Comparison of ENCODE assay signal across 24 cellular contexts in genomic region chr15:66290518-66290917, GRCh38. TPM values are rescaled to one million over a fixed set of nuclear protein-coding genes. Genes with fewer than 3 reads are reported as not detected.
A peak's percentile ranks its signal among the peaks of the same experiment; 100 is the strongest.
DNase-seq lines count a peak whose midpoint lies in the region; ATAC-seq and TF ChIP-seq lines count a peak whose summit lies in the region.
"Had no signal": no experiment of that assay in that cellular context is flagged by ENCODE, and none has a peak within 500 bp of the region (broad histone marks: within the 10 kb centered on the region; RNA-seq: fewer than 3 reads in every experiment).

No MANE protein-coding gene starts in this region.

- no peak overlapping the region for H3K27ac ChIP-seq in CD4-positive, alpha-beta T cell (ENCODE audit: low read depth, low read length)
- peak overlapping the region; percentile 95 for H3K27ac ChIP-seq in VCaP
- H3K27ac ChIP-seq: A549, foreskin keratinocyte, heart right ventricle, suprapubic skin had no signal

- H3K9me3 Mint-ChIP-seq in activated CD4-positive, alpha-beta T cell treated with anti-CD3 and anti-CD28 coated beads for 36 hours (ENCODE audit: low read depth): no peaks in the 10 kb centered on the region
- H3K9me3 Mint-ChIP-seq in CD4-positive, alpha-beta T cell: no peaks in the 10 kb centered on the region
- H3K9me3 Mint-ChIP-seq: T-helper 1 cell treated with Interleukin-12 subunit alpha and Interleukin-12 subunit beta and Interleukin-4 antibody, amounts not matched to agents 30 μg/mL and 1 μg/mL, for 36 hours had no signal

- peak overlapping the region; percentile 6 for H3K27ac Mint-ChIP-seq in activated CD4-positive, alpha-beta T cell treated with anti-CD3 and anti-CD28 coated beads for 36 hours
- peak overlapping the region; percentile 97 for H3K27ac Mint-ChIP-seq in CD4-positive, alpha-beta T cell
- H3K27ac Mint-ChIP-seq: B cell; T-helper 1 cell treated with Interleukin-12 subunit alpha and Interleukin-12 subunit beta and Interleukin-4 antibody, amounts not matched to agents 30 μg/mL and 1 μg/mL, for 36 hours had no signal

- H3K27me3 ChIP-seq in CD4-positive, alpha-beta T cell (ENCODE audit: control insufficient read depth, insufficient read depth, low read length): no peaks in the 10 kb centered on the region
- H3K27me3 ChIP-seq: foreskin keratinocyte, heart right ventricle, suprapubic skin had no signal

- no peaks in the 10 kb centered on the region for H3K36me3 Mint-ChIP-seq in activated CD4-positive, alpha-beta T cell treated with anti-CD3 and anti-CD28 coated beads for 36 hours (ENCODE audit: low read depth)
- H3K36me3 Mint-ChIP-seq in CD4-positive, alpha-beta T cell (ENCODE audit: low read depth): peaks cover 6% of the 10 kb centered on the region

- POLR2A ChIA-PET in activated CD4-positive, alpha-beta T cell treated with anti-CD3 and anti-CD28 coated beads for 36 hours (lab: Charles Lee): no interaction called here
- POLR2A ChIA-PET in CD4-positive, alpha-beta T cell (lab: Charles Lee): no interaction called here

- no peaks in the 10 kb centered on the region for H3K27me3 Mint-ChIP-seq in activated CD4-positive, alpha-beta T cell treated with anti-CD3 and anti-CD28 coated beads for 36 hours
- no peaks in the 10 kb centered on the region for H3K27me3 Mint-ChIP-seq in CD4-positive, alpha-beta T cell
- H3K27me3 Mint-ChIP-seq: B cell had no signal

- no peak for TF ChIP-seq CTCF in CD4-positive, alpha-beta T cell (IDR thresholded peaks at IDR 0.05)
- TF ChIP-seq CTCF in VCaP (conservative IDR thresholded peaks at IDR 0.05): no peak

- ATAC-seq in activated CD4-positive, alpha-beta T cell treated with anti-CD3 and anti-CD28 coated beads for 36 hours: no peak
- ATAC-seq in CD4-positive, alpha-beta T cell (ENCODE audit: poor library complexity): no peak
- no peak for ATAC-seq in HG03095 (IDR thresholded peaks at IDR 0.05; ENCODE audit: unreplicated experiment)
- no peak for ATAC-seq in GM19397 (IDR thresholded peaks at IDR 0.05; ENCODE audit: unreplicated experiment)
- ATAC-seq: A549, foreskin keratinocyte, heart right ventricle, left colon had no signal

- H3K9me3 ChIP-seq in CD4-positive, alpha-beta T cell (ENCODE audit: control insufficient read depth, low read length): no peaks in the 10 kb centered on the region
- H3K9me3 ChIP-seq: A549, heart right ventricle, suprapubic skin had no signal

- peaks cover 40% of the 10 kb centered on the region for H3K4me1 Mint-ChIP-seq in activated CD4-positive, alpha-beta T cell treated with anti-CD3 and anti-CD28 coated beads for 36 hours
- peaks cover 44% of the 10 kb centered on the region for H3K4me1 Mint-ChIP-seq in CD4-positive, alpha-beta T cell (ENCODE audit: low read depth)

- H3K4me3 Mint-ChIP-seq in activated CD4-positive, alpha-beta T cell treated with anti-CD3 and anti-CD28 coated beads for 36 hours: no peak overlapping the region
- peak overlapping the region; percentile 38 for H3K4me3 Mint-ChIP-seq in CD4-positive, alpha-beta T cell
- H3K4me3 Mint-ChIP-seq: B cell; T-helper 1 cell treated with Interleukin-12 subunit alpha and Interleukin-12 subunit beta and Interleukin-4 antibody, amounts not matched to agents 30 μg/mL and 1 μg/mL, for 36 hours had no signal

- DNase-seq in activated CD4-positive, alpha-beta T cell treated with anti-CD3 and anti-CD28 coated beads for 36 hours: peak; percentile 16
- no peak for DNase-seq in activated CD4-positive, alpha-beta T cell treated with anti-CD3 and anti-CD28 coated beads, Interleukin-2, amount 50 U/mL, for 4 hours
- DNase-seq in CD4-positive, alpha-beta T cell: no peak
- peak; percentile 43 for DNase-seq in kidney tubule cell (ENCODE audit: low spot score)
- no peak for DNase-seq in cerebellar cortex (ENCODE audit: low spot score)
- DNase-seq: Calu3; effector memory CD4-positive, alpha-beta T cell; erythroblast; foreskin keratinocyte; H7; heart right ventricle; Karpas-422; left colon; mesenchymal stem cell; NCI-H2171; NCI-H510A treated with DMSO at 0.1 percent for 48 hours; nucleus accumbens had no signal

- CTCF ChIA-PET in activated CD4-positive, alpha-beta T cell treated with anti-CD3 and anti-CD28 coated beads for 36 hours (lab: Charles Lee): interaction anchor here (0.5 to 0.9 kb wide), 3 partner anchors 26 to 214 kb away, joined by 3 read pairs; no protein-coding TSS in a partner anchor
- CTCF ChIA-PET in CD4-positive, alpha-beta T cell (lab: Charles Lee): no interaction called here

- intact Hi-C loops in activated CD4-positive, alpha-beta T cell treated with anti-CD3 and anti-CD28 coated beads for 36 hours (cut with DNase I, micrococcal nuclease): loop anchor here in 1 of 2 experiments (2.0 to 10.0 kb wide), 3 partner anchors 38 to 676 kb away; partner anchors contain the start of genes INTS14, MEGF11 and RAB11A
- intact Hi-C loops in CD4-positive, alpha-beta T cell (cut with DNase I, micrococcal nuclease): loop anchor here (5.0 to 10.0 kb wide), 3 partner anchors 67 to 406 kb away; partner anchors contain the start of genes MAP2K1 (in 1 of the 2) and TIPIN (in 1 of the 2)

RNA-seq across cellular contexts. Expression of gene DIS3L, which starts 2.9 kb away (rescaled TPM):
- 10 to 100 TPM; 24.6 to 25.9 TPM for total RNA-seq in activated CD4-positive, alpha-beta T cell treated with anti-CD3 and anti-CD28 coated beads for 36 hours
- 10 to 100 TPM; 22.6 to 24.3 TPM for total RNA-seq in CD4-positive, alpha-beta T cell

RNA-seq across cellular contexts. Expression of gene MEGF11, which starts 37.0 kb away (rescaled TPM):
- not detected for total RNA-seq in activated CD4-positive, alpha-beta T cell treated with anti-CD3 and anti-CD28 coated beads for 36 hours
- not detected for total RNA-seq in CD4-positive, alpha-beta T cell
- total RNA-seq: foreskin keratinocyte, heart right ventricle, left colon had no signal

Comparison
In these comparisons a context has a peak if more than half of its experiments do, and no peak if none do; other contexts are left out.
1. DNase-seq: peak in activated CD4-positive, alpha-beta T cell treated with anti-CD3 and anti-CD28 coated beads for 36 hours (single experiment) and kidney tubule cell (single experiment); none in activated CD4-positive, alpha-beta T cell treated with anti-CD3 and anti-CD28 coated beads, Interleukin-2, amount 50 U/mL, for 4 hours (0 of 2), CD4-positive, alpha-beta T cell (0 of 10) and cerebellar cortex (single experiment).